In the genomic region with DNA sequence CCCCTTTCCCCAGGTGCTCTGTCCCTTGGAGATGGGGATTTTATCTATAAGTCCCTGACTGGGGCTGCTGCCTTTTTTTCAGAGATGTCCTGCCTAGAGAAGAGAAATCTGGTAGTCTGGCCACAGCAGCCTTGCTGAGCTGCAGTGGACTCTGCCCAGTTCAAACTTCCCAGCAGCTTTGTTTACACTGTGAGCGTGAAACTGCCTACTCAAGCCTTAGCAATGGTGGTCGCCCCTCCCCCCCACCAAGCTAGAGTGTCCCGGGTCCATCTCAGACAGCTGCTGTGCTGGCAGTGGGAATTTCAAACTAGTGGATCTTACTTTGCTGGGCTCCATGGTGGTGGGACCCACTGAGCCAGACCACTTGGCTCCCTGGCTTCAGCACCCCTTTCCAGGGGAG, we compare ENCODE assay signal across 1 cellular context.
TF ChIP-seq lines count a peak whose summit lies in the region.

No MANE protein-coding gene starts in this region.

TF ChIP-seq in HepG2, 621 proteins besides CTCF, POLR2A, EP300 and RAD21 (continued from another document):
- TF ChIP-seq, protein P1, sequence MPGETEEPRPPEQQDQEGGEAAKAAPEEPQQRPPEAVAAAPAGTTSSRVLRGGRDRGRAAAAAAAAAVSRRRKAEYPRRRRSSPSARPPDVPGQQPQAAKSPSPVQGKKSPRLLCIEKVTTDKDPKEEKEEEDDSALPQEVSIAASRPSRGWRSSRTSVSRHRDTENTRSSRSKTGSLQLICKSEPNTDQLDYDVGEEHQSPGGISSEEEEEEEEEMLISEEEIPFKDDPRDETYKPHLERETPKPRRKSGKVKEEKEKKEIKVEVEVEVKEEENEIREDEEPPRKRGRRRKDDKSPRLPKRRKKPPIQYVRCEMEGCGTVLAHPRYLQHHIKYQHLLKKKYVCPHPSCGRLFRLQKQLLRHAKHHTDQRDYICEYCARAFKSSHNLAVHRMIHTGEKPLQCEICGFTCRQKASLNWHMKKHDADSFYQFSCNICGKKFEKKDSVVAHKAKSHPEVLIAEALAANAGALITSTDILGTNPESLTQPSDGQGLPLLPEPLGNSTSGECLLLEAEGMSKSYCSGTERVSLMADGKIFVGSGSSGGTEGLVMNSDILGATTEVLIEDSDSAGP (CRISPR knock-in tag; IDR thresholded peaks at IDR 0.05; ENCODE audit: borderline replicate concordance) = peak; percentile 47; the same call in 1 of the 2 replicates
- TF ChIP-seq KLF12 (CRISPR knock-in tag; IDR thresholded peaks at IDR 0.05; ENCODE audit: borderline replicate concordance) (no peak), RFXANK (CRISPR knock-in tag; IDR thresholded peaks at IDR 0.05) (no peak), KAT8 (CRISPR knock-in tag; IDR thresholded peaks at IDR 0.05) (peak; percentile 44; the same call in 1 of the 2 replicates), ZNF3 (CRISPR knock-in tag; IDR thresholded peaks at IDR 0.05) (no peak), HHEX (CRISPR knock-in tag; IDR thresholded peaks at IDR 0.05) (peak; percentile 66; the same call in 1 of the 2 replicates), ZFP41 (CRISPR knock-in tag; IDR thresholded peaks at IDR 0.05; ENCODE audit: borderline replicate concordance) (no peak), DPF2 (CRISPR knock-in tag; IDR thresholded peaks at IDR 0.05; ENCODE audit: borderline replicate concordance, low read depth) (0 out of 2 replicates have a peak, but pooled peaks have one; percentile 28), MEIS2 (CRISPR knock-in tag; IDR thresholded peaks at IDR 0.05) (0 out of 2 replicates have a peak, but pooled peaks have one; percentile 25), ZNF350 (CRISPR knock-in tag; IDR thresholded peaks at IDR 0.05; ENCODE audit: borderline replicate concordance, low read depth) (0 out of 2 replicates have a peak, but pooled peaks have one; percentile 42), ISX (CRISPR knock-in tag; conservative IDR thresholded peaks at IDR 0.05) (no peak), PTBP1 (IDR thresholded peaks at IDR 0.05; ENCODE audit: low read depth, low read length, poor library complexity, severe bottlenecking) (no peak), SAP130 (CRISPR knock-in tag; IDR thresholded peaks at IDR 0.05; ENCODE audit: low read depth) (peak; percentile 53), HDAC2 (CRISPR knock-in tag; IDR thresholded peaks at IDR 0.05) (peak; percentile 38), HDAC1 (CRISPR knock-in tag; IDR thresholded peaks at IDR 0.05) (peak; percentile 48; the same call in 1 of the 2 replicates), PHF21A (CRISPR knock-in tag; IDR thresholded peaks at IDR 0.05) (peak; percentile 76), MYC (CRISPR knock-in tag; IDR thresholded peaks at IDR 0.05; ENCODE audit: borderline replicate concordance) (no peak), FOXA1 (IDR thresholded peaks at IDR 0.05) (no peak), FOXA1 (CRISPR knock-in tag; IDR thresholded peaks at IDR 0.05) (peak; percentile 93), ZEB1 (IDR thresholded peaks at IDR 0.05; ENCODE audit: insufficient replicate concordance, low read depth) (no peak), ARHGAP35 (CRISPR knock-in tag; IDR thresholded peaks at IDR 0.05; ENCODE audit: borderline replicate concordance) (no peak), RBAK (CRISPR knock-in tag; IDR thresholded peaks at IDR 0.05) (no peak)
- TF ChIP-seq, protein P2, sequence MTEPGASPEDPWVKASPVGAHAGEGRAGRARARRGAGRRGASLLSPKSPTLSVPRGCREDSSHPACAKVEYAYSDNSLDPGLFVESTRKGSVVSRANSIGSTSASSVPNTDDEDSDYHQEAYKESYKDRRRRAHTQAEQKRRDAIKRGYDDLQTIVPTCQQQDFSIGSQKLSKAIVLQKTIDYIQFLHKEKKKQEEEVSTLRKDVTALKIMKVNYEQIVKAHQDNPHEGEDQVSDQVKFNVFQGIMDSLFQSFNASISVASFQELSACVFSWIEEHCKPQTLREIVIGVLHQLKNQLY (CRISPR knock-in tag; IDR thresholded peaks at IDR 0.05) = no peak
- TF ChIP-seq, protein P3, sequence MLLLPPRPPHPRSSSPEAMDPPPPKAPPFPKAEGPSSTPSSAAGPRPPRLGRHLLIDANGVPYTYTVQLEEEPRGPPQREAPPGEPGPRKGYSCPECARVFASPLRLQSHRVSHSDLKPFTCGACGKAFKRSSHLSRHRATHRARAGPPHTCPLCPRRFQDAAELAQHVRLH (CRISPR knock-in tag; IDR thresholded peaks at IDR 0.05; ENCODE audit: borderline replicate concordance, low read depth) = peak; percentile 32; the same call in 1 of the 2 replicates
- TF ChIP-seq, protein P4, sequence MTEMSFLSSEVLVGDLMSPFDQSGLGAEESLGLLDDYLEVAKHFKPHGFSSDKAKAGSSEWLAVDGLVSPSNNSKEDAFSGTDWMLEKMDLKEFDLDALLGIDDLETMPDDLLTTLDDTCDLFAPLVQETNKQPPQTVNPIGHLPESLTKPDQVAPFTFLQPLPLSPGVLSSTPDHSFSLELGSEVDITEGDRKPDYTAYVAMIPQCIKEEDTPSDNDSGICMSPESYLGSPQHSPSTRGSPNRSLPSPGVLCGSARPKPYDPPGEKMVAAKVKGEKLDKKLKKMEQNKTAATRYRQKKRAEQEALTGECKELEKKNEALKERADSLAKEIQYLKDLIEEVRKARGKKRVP (CRISPR knock-in tag; IDR thresholded peaks at IDR 0.05) = 0 out of 4 replicates have a peak, but pooled peaks of 1 of the 2 experiments have one; percentile 34
- TF ChIP-seq, protein P5, sequence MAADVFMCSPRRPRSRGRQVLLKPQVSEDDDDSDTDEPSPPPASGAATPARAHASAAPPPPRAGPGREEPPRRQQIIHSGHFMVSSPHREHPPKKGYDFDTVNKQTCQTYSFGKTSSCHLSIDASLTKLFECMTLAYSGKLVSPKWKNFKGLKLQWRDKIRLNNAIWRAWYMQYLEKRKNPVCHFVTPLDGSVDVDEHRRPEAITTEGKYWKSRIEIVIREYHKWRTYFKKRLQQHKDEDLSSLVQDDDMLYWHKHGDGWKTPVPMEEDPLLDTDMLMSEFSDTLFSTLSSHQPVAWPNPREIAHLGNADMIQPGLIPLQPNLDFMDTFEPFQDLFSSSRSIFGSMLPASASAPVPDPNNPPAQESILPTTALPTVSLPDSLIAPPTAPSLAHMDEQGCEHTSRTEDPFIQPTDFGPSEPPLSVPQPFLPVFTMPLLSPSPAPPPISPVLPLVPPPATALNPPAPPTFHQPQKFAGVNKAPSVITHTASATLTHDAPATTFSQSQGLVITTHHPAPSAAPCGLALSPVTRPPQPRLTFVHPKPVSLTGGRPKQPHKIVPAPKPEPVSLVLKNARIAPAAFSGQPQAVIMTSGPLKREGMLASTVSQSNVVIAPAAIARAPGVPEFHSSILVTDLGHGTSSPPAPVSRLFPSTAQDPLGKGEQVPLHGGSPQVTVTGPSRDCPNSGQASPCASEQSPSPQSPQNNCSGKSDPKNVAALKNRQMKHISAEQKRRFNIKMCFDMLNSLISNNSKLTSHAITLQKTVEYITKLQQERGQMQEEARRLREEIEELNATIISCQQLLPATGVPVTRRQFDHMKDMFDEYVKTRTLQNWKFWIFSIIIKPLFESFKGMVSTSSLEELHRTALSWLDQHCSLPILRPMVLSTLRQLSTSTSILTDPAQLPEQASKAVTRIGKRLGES (CRISPR knock-in tag; IDR thresholded peaks at IDR 0.05; ENCODE audit: borderline replicate concordance) = no peak
- TF ChIP-seq, protein P6, sequence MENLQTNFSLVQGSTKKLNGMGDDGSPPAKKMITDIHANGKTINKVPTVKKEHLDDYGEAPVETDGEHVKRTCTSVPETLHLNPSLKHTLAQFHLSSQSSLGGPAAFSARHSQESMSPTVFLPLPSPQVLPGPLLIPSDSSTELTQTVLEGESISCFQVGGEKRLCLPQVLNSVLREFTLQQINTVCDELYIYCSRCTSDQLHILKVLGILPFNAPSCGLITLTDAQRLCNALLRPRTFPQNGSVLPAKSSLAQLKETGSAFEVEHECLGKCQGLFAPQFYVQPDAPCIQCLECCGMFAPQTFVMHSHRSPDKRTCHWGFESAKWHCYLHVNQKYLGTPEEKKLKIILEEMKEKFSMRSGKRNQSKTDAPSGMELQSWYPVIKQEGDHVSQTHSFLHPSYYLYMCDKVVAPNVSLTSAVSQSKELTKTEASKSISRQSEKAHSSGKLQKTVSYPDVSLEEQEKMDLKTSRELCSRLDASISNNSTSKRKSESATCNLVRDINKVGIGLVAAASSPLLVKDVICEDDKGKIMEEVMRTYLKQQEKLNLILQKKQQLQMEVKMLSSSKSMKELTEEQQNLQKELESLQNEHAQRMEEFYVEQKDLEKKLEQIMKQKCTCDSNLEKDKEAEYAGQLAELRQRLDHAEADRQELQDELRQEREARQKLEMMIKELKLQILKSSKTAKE (CRISPR knock-in tag; IDR thresholded peaks at IDR 0.05; ENCODE audit: borderline replicate concordance) = 0 out of 2 replicates have a peak, but pooled peaks have one; percentile 21
